ENCODE assay signal across 8 cellular contexts in the genomic region with DNA sequence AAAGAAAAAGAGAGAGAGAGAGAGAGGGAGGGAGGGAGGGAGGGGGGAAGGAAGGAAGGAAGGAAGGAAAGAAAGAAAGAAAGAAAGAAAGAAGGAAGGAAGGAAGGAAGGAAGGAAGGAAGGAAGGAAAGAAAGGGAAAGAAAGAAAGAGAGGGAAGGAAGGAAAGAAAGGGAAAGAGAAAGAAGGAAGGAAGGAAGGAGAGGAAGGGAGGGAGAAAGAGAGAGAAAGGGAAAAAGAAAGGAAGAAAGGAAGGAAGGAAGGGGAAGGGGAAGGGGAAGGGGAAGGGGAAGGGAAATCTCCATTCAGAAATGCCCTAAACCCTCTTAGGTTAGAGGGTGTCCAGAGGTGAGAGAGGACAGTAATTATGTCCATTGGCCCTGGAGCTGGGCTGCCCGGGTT. TPM values are rescaled to one million over a fixed set of nuclear protein-coding genes. Genes with fewer than 3 reads are reported as not detected.
A peak's percentile ranks its signal among the peaks of the same experiment; 100 is the strongest.
DNase-seq lines count a peak whose midpoint lies in the region; ATAC-seq, FAIRE-seq and TF ChIP-seq lines count a peak whose summit lies in the region.
"Not testable (repeated sequence)": the region's sequence is repeated elsewhere in the genome, so short reads cannot be mapped to it uniquely, and the experiment has no call there.
"Had no signal": no experiment of that assay in that cellular context is flagged by ENCODE, and none has a peak within 500 bp of the region (broad histone marks: within the 10 kb centered on the region; RNA-seq: fewer than 3 reads in every experiment).

No MANE protein-coding gene starts in this region.

- FAIRE-seq in K562 (lab: Jason Lieb, UNC): not testable (repeated sequence)

- not testable (repeated sequence) for ATAC-seq in IMR-90 (ENCODE audit: low read depth); K562; gastroesophageal sphincter; aorta (ENCODE audit: low FRiP score)

- in situ Hi-C loops in IMR-90 (cut with MboI; ENCODE audit: low sequenced_read_pairs); K562 (cut with MboI); transverse colon (cut with MboI; ENCODE audit: low pct_ligation_motif_present in 1 of 4, low pct_unique_long_range_greater_than_20kb in 1 of 4, low sequenced_read_pairs in 3 of 4): not testable (repeated sequence)

- not testable (repeated sequence) for H3K14ac ChIP-seq in IMR-90 (replicated peaks; ENCODE audit: low read depth, low read length)

- H3K4me3 ChIP-seq in IMR-90 (ENCODE audit: insufficient read depth, low read depth, low read length); K562; gastroesophageal sphincter; stomach; transverse colon; aorta (ENCODE audit: low read length in 2 of 2): not testable (repeated sequence)

- POLR2A ChIA-PET in IMR-90 (lab: Charles Lee; ENCODE audit: unreplicated experiment): not testable (repeated sequence)
- POLR2A ChIA-PET in K562 (lab: Yijun Ruan, JAX): interaction anchor here (0.8 kb wide), 1 partner anchor 8 kb away, joined by 3 read pairs; no protein-coding TSS in a partner anchor

- peak overlapping the region; percentile 64; the same call in 1 of the 2 replicates for H2AK5ac ChIP-seq in IMR-90 (ENCODE audit: low read depth, low read length)

- not testable (repeated sequence) for TF ChIP-seq CTCF in IMR-90 (conservative IDR thresholded peaks at IDR 0.05; ENCODE audit: low read depth, low read length); K562 (IDR thresholded peaks at IDR 0.05 in 2 of 3, conservative IDR thresholded peaks at IDR 0.05 in 1 of 3; ENCODE audit: insufficient read depth in 2 of 3, low read depth in 1 of 3, low read length in 3 of 3); gastroesophageal sphincter (IDR thresholded peaks at IDR 0.05); stomach (IDR thresholded peaks at IDR 0.05); transverse colon (IDR thresholded peaks at IDR 0.05)

- dilution Hi-C loops in IMR-90 (cut with HindIII; ENCODE audit: low sequenced_read_pairs, unreplicated experiment): not testable (repeated sequence)

- not testable (repeated sequence) for H4K91ac ChIP-seq in IMR-90 (ENCODE audit: insufficient read depth, low read depth, low read length)

- not testable (repeated sequence) for H2BK20ac ChIP-seq in IMR-90 (ENCODE audit: low read depth, low read length)

- H3K18ac ChIP-seq in IMR-90 (ENCODE audit: low read depth, low read length): not testable (repeated sequence)

- not testable (repeated sequence) for H4K20me1 ChIP-seq in IMR-90 (ENCODE audit: insufficient read depth, low read length); K562 (replicated peaks; ENCODE audit: control insufficient read depth, insufficient read depth, low read length)

- not testable (repeated sequence) for H3K9ac ChIP-seq in IMR-90 (ENCODE audit: low read depth, low read length); K562 (ENCODE audit: insufficient read depth in 1 of 2, low read depth in 2 of 2, low read length in 2 of 2)

- H3K27ac ChIP-seq in IMR-90 (ENCODE audit: insufficient read depth, low read length); K562 (ENCODE audit: extremely low read depth, low read depth, low read length): not testable (repeated sequence)
- peak overlapping the region; percentile 34 to 88 (median 50) for H3K27ac ChIP-seq in gastroesophageal sphincter
- H3K27ac ChIP-seq in stomach: peak overlapping the region in 3 of 5 donors; percentile 38 to 59 (median 53)
- H3K27ac ChIP-seq in transverse colon: peak overlapping the region in 3 of 4 donors; percentile 5 to 62 (median 19)
- peak overlapping the region; percentile 38 to 55 for H3K27ac ChIP-seq in aorta (ENCODE audit: low read depth in 1 of 2, low read length in 2 of 2)

- H2AK9ac ChIP-seq in IMR-90 (replicated peaks; ENCODE audit: low read depth, low read length, poor library complexity): not testable (repeated sequence)

- H4K5ac ChIP-seq in IMR-90 (ENCODE audit: low read depth, low read length): not testable (repeated sequence)

- not testable (repeated sequence) for H2BK5ac ChIP-seq in IMR-90 (ENCODE audit: low read depth, low read length, poor library complexity, severe bottlenecking)

- intact Hi-C loops in IMR-90 (cut with micrococcal nuclease); K562 (cut with micrococcal nuclease); stomach (cut with DNase I; ENCODE audit: low total_unique reads); transverse colon (cut with DNase I; ENCODE audit: low total_unique reads); aorta (cut with DNase I): not testable (repeated sequence)

- not testable (repeated sequence) for H2BK15ac ChIP-seq in IMR-90 (ENCODE audit: low read depth, low read length)

- peaks cover 35% of the 10 kb centered on the region for H3K9me1 ChIP-seq in IMR-90 (ENCODE audit: insufficient read depth, low read length)
- H3K9me1 ChIP-seq in K562 (ENCODE audit: control insufficient read depth, insufficient read depth, low read length): not testable (repeated sequence)

- TF ChIP-seq EP300 in K562 (IDR thresholded peaks at IDR 0.05; ENCODE audit: low read length); gastroesophageal sphincter (IDR thresholded peaks at IDR 0.05); stomach (IDR thresholded peaks at IDR 0.05); transverse colon (IDR thresholded peaks at IDR 0.05; ENCODE audit: low read depth): not testable (repeated sequence)

- not testable (repeated sequence) for H3K56ac ChIP-seq in IMR-90 (ENCODE audit: extremely low read depth, insufficient read depth, low read length)

- CTCF ChIA-PET in IMR-90 (lab: Yijun Ruan, JAX): interaction anchor here (1.1 kb wide), 1 partner anchor 9 kb away, joined by 3 read pairs; no protein-coding TSS in a partner anchor
- CTCF ChIA-PET in K562 (lab: Yijun Ruan, JAX; ENCODE audit: low intra/inter-chr PET ratio): not testable (repeated sequence)

- H3K27me3 ChIP-seq in IMR-90 (ENCODE audit: control insufficient read depth, insufficient read depth, low read length); K562 (ENCODE audit: control insufficient read depth in 2 of 2, insufficient read depth in 2 of 2, low read length in 2 of 2); gastroesophageal sphincter; stomach; transverse colon; aorta (ENCODE audit: control insufficient read depth in 1 of 2, insufficient read depth in 2 of 2, low read length in 1 of 2): not testable (repeated sequence)

- H3K36me3 ChIP-seq in IMR-90 (ENCODE audit: control insufficient read depth, insufficient read depth, low read length): peaks cover 35% of the 10 kb centered on the region
- H3K36me3 ChIP-seq in K562 (ENCODE audit: control insufficient read depth, insufficient read depth, low read length); stomach; transverse colon; aorta (ENCODE audit: control insufficient read depth in 1 of 2, insufficient read depth in 2 of 2, low read length in 1 of 2): not testable (repeated sequence)
- H3K36me3 ChIP-seq in gastroesophageal sphincter: peaks cover 0 to 17% of the 10 kb centered on the region in 2 donors

- not testable (repeated sequence) for H3K23ac ChIP-seq in IMR-90 (ENCODE audit: low read depth, low read length)

- H2BK120ac ChIP-seq in IMR-90 (ENCODE audit: low read depth, low read length): 0 out of 2 replicates have a peak overlapping the region, but pooled peaks have one; percentile 81

- DNase-seq in IMR-90; K562 (ENCODE audit: extremely low read depth in 1 of 4, low spot score in 3 of 4); stomach; transverse colon; aorta: not testable (repeated sequence)

- H3K9me3 ChIP-seq in IMR-90 (ENCODE audit: control insufficient read depth, insufficient read depth, low read length); K562 (replicated peaks; ENCODE audit: control insufficient read depth, insufficient read depth, low read depth, low read length); gastroesophageal sphincter; stomach; transverse colon; aorta (ENCODE audit: control insufficient read depth, low read length): not testable (repeated sequence)

- peak overlapping the region; percentile 56 for H3K4ac ChIP-seq in IMR-90 (ENCODE audit: low read depth, low read length)

- H2AFZ ChIP-seq in IMR-90 (replicated peaks; ENCODE audit: low read length, poor library complexity); K562 (ENCODE audit: low read depth, low read length): not testable (repeated sequence)

- H3K79me2 ChIP-seq in K562 (ENCODE audit: control insufficient read depth, insufficient read depth, low read length): not testable (repeated sequence)

- TF ChIP-seq RAD21 in IMR-90 (IDR thresholded peaks at IDR 0.05; ENCODE audit: low read length); K562 (CRISPR knock-in tag; conservative IDR thresholded peaks at IDR 0.05 in 1 of 2, IDR thresholded peaks at IDR 0.05 in 1 of 2): not testable (repeated sequence)

- BruUV-seq in IMR-90 (replicated peaks; lab: Mats Ljungman, UMichigan); K562 (replicated peaks; lab: Mats Ljungman, UMichigan): not testable (repeated sequence)

- H3K4me2 ChIP-seq in IMR-90 (ENCODE audit: low read depth, low read length); K562 (ENCODE audit: insufficient read depth, low read length): not testable (repeated sequence)

- not testable (repeated sequence) for TF ChIP-seq POLR2A in IMR-90 (IDR thresholded peaks at IDR 0.05; ENCODE audit: low read depth, low read length); K562 (conservative IDR thresholded peaks at IDR 0.05); gastroesophageal sphincter (IDR thresholded peaks at IDR 0.05); stomach (IDR thresholded peaks at IDR 0.05); transverse colon (IDR thresholded peaks at IDR 0.05)

- H3K4me1 ChIP-seq in IMR-90 (ENCODE audit: control insufficient read depth, insufficient read depth, low read length) (peaks cover 17% of the 10 kb centered on the region), gastroesophageal sphincter (peaks cover 11 to 89% (median 26%) of the 10 kb centered on the region in 3 donors), stomach (peaks cover 4 to 30% (median 14%) of the 10 kb centered on the region in 4 donors), transverse colon (peaks cover 2 to 16% (median 5%) of the 10 kb centered on the region in 4 donors), aorta (ENCODE audit: control insufficient read depth in 1 of 2, insufficient read depth in 2 of 2, low read length in 2 of 2) (peaks cover 6 to 17% of the 10 kb centered on the region in 2 donors)
- H3K4me1 ChIP-seq in K562 (replicated peaks in 1 of 2; ENCODE audit: control insufficient read depth in 2 of 2, insufficient read depth in 2 of 2, low read length in 2 of 2): not testable (repeated sequence)

- peaks cover 41 to 76% of the 10 kb centered on the region in 2 experiments for H3K79me1 ChIP-seq in IMR-90 (ENCODE audit: low read depth in 1 of 2, low read length in 2 of 2)

- H4K8ac ChIP-seq in IMR-90 (ENCODE audit: low read depth in 2 of 2, low read length in 2 of 2): not testable (repeated sequence)

- WGBS in IMR-90 (ENCODE audit: extremely low coverage in 2 of 2, insufficient read length in 1 of 2), 2 experiments: no CpG with 5 or more reads among the region's 1 CpG
- 13% methylated on average over 1 of the region's 1 CpG for WGBS in K562 (ENCODE audit: insufficient coverage, low coverage, missing lambda C conversion rate)
- WGBS in gastroesophageal sphincter (ENCODE audit: low coverage in 1 of 2), 2 donors: 93 to 100% methylated on average over 1 of the region's 1 CpG
- 80 to 100% (median 94%) methylated on average over 1 of the region's 1 CpG for WGBS in stomach, 5 donors
- WGBS in transverse colon (ENCODE audit: low coverage in 1 of 2), 2 donors: 96 to 100% methylated on average over 1 of the region's 1 CpG
- 75 to 89% methylated on average over 1 of the region's 1 CpG for WGBS in aorta, 2 donors

RNA-seq across cellular contexts. Expression of a gene that starts 13.3 kb away (rescaled TPM):
- total RNA-seq in IMR-90 (2012; rRNA removed) (21.1 and 25.8 TPM in 2 replicates), K562 (2014; rRNA removed) (0.04 TPM in 1 of 2 replicates, not detected in the other), K562 (2014; rRNA removed; fragmentation: Illumina TruSeq; extraction: Trizol) (0.07 and 0.22 TPM in 2 replicates), K562 (2015; rRNA removed; fragmentation: Illumina TruSeq; extraction: Trizol) (0.08 and 0.11 TPM in 2 replicates), K562 (2021) (0.22 and 0.27 TPM in 2 replicates), gastroesophageal sphincter (100 to 1,000 TPM; 156 to 408 (median 278) TPM), stomach (10 to 100 TPM; 24.6 to 60.7 (median 40.3) TPM), transverse colon (10 to 100 TPM; 19.4 to 48.8 (median 24.9) TPM), aorta (100 to 1,000 TPM; 189 to 518 TPM)
- polyA plus RNA-seq in IMR-90 (2012; rRNA removed) (17.6 and 19.4 TPM in 2 replicates), K562 (2011; rRNA removed) (0.11 and 0.14 TPM in 2 replicates), K562 (2014; fragmentation: Illumina TruSeq; extraction: Trizol) (0.07 and 0.10 TPM in 2 replicates), K562 (2014; fragmentation: Nextera tagmentation; extraction: Ambion mirVana) (under 1 TPM; 0.01 TPM), K562 (2014; rRNA removed) (0.01 TPM in 1 of 2 replicates, not detected in the other), stomach (10 to 100 TPM; 12.7 to 17.2 (median 17.1) TPM), aorta (100 to 1,000 TPM in 1 of 2 donors, 10 to 100 TPM in 1; 92.3 to 135 TPM)
- 8.5 and 8.6 TPM in 2 replicates for polyA plus RNA-seq in IMR-90 (2012; cell fraction: cytosol; rRNA removed)
- 37.6 and 104 TPM in 2 replicates for polyA plus RNA-seq in IMR-90 (2012; cell fraction: nucleus; rRNA removed; ENCODE audit: low replicate concordance)
- 0.07 and 0.23 TPM in 2 replicates for total RNA-seq in K562 (2011; cell fraction: chromatin; rRNA removed; ENCODE audit: low replicate concordance)
- 0.17 and 0.26 TPM in 2 replicates for total RNA-seq in K562 (2011; cell fraction: nucleolus; rRNA removed)
- 0.15 TPM in 2 replicates for total RNA-seq in K562 (2011; cell fraction: nucleoplasm; rRNA removed)
- polyA plus RNA-seq in K562 (2011; cell fraction: cytosol; rRNA removed): 0.10 and 0.16 TPM in 2 replicates
- polyA plus RNA-seq in K562 (2011; cell fraction: nucleus; rRNA removed): 0.10 TPM in 2 replicates
- 0.08 and 0.15 TPM in 2 replicates for polyA plus RNA-seq in K562 (2012)
- 0.07 and 0.45 TPM in 2 replicates for polyA minus RNA-seq in K562 (2011; rRNA and poly(A)+ RNA removed)
- not detected in 2 replicates for polyA minus RNA-seq in K562 (2011; cell fraction: cytosol; rRNA and poly(A)+ RNA removed)
- under 0.01 and 0.11 TPM in 2 replicates for polyA minus RNA-seq in K562 (2011; cell fraction: nucleus; rRNA and poly(A)+ RNA removed)
- total RNA-seq: CD4-positive, alpha-beta T cell; CD8-positive, alpha-beta memory T cell had no signal
- polyA plus RNA-seq: CD8-positive, alpha-beta memory T cell had no signal

Comparison
In these comparisons a context has a peak if more than half of its experiments do, and no peak if none do; other contexts are left out.
1. RNA of a gene that starts 13.3 kb away (total RNA-seq): 189 to 518 TPM in aorta, 156 to 408 TPM in gastroesophageal sphincter, 24.6 to 60.7 TPM in stomach, 19.4 to 48.8 TPM in transverse colon and 21.1 to 25.8 TPM in IMR-90; 0.04 to 0.27 TPM in K562; every median in the first group is over 10 times any median in the second.